In genomic region chr11:131682373-131683015, GRCh38 we compare ENCODE assay signal across 16 cellular contexts.
"Had no signal": no experiment of that assay in that cellular context is flagged by ENCODE, and none has a peak within 500 bp of the region (broad histone marks: within the 10 kb centered on the region; RNA-seq: fewer than 3 reads in every experiment).

No MANE protein-coding gene starts in this region.

- H3K4me1 Mint-ChIP-seq: naive thymus-derived CD4-positive, alpha-beta T cell; stimulated activated naive B cell treated with anti-CD40 and anti-IgM and Interleukin-4, amounts not matched to agents 10 μg/mL and 1 μg/mL and 100 μg/mL, for 72 hours; stimulated activated naive CD8-positive, alpha-beta T cell treated with anti-CD3 and anti-CD28 coated beads, Interleukin-15, amount 100 ng/mL, for 72 hours had no signal

- DNase-seq: effector memory CD8-positive, alpha-beta T cell; esophagus squamous epithelium; foreskin fibroblast; glutamatergic neuron; left colon; mesendoderm; naive thymus-derived CD4-positive, alpha-beta T cell; nephron progenitor cell; ovary; sigmoid colon; stimulated activated CD4-positive, alpha-beta T cell treated with anti-CD3 and anti-CD28 coated beads, Interleukin-2, amount 100 ng/mL, for 24 hours; stimulated activated CD4-positive, alpha-beta T cell treated with anti-CD3 and anti-CD28 coated beads, Interleukin-4, amount 100 ng/mL, for 4 hours; stimulated activated naive B cell treated with anti-CD40 and anti-IgM and Interleukin-4, amounts not matched to agents 10 μg/mL and 1 μg/mL and 100 μg/mL, for 72 hours; stimulated activated naive CD8-positive, alpha-beta T cell treated with anti-CD3 and anti-CD28 coated beads, Interleukin-15, amount 100 ng/mL, for 72 hours; testis had no signal

- H3K27me3 Mint-ChIP-seq: effector memory CD8-positive, alpha-beta T cell had no signal

- H3K4me3 Mint-ChIP-seq: effector memory CD8-positive, alpha-beta T cell; naive thymus-derived CD4-positive, alpha-beta T cell; nephron progenitor cell; stimulated activated naive B cell treated with anti-CD40 and anti-IgM and Interleukin-4, amounts not matched to agents 10 μg/mL and 1 μg/mL and 100 μg/mL, for 72 hours; stimulated activated naive CD8-positive, alpha-beta T cell treated with anti-CD3 and anti-CD28 coated beads, Interleukin-15, amount 100 ng/mL, for 72 hours had no signal

- H3K27ac Mint-ChIP-seq: effector memory CD8-positive, alpha-beta T cell; naive thymus-derived CD4-positive, alpha-beta T cell; nephron progenitor cell; stimulated activated naive B cell treated with anti-CD40 and anti-IgM and Interleukin-4, amounts not matched to agents 10 μg/mL and 1 μg/mL and 100 μg/mL, for 72 hours; stimulated activated naive CD8-positive, alpha-beta T cell treated with anti-CD3 and anti-CD28 coated beads, Interleukin-15, amount 100 ng/mL, for 72 hours had no signal

- H3K36me3 Mint-ChIP-seq: naive thymus-derived CD4-positive, alpha-beta T cell; stimulated activated naive B cell treated with anti-CD40 and anti-IgM and Interleukin-4, amounts not matched to agents 10 μg/mL and 1 μg/mL and 100 μg/mL, for 72 hours had no signal

- ATAC-seq: effector memory CD8-positive, alpha-beta T cell; gastroesophageal sphincter; left colon; naive thymus-derived CD4-positive, alpha-beta T cell; stimulated activated naive B cell treated with anti-CD40 and anti-IgM and Interleukin-4, amounts not matched to agents 10 μg/mL and 1 μg/mL and 100 μg/mL, for 72 hours; stimulated activated naive CD8-positive, alpha-beta T cell treated with anti-CD3 and anti-CD28 coated beads, Interleukin-15, amount 100 ng/mL, for 72 hours had no signal

- H3K9me3 Mint-ChIP-seq: nephron progenitor cell; stimulated activated naive B cell treated with anti-CD40 and anti-IgM and Interleukin-4, amounts not matched to agents 10 μg/mL and 1 μg/mL and 100 μg/mL, for 72 hours; stimulated activated naive CD8-positive, alpha-beta T cell treated with anti-CD3 and anti-CD28 coated beads, Interleukin-15, amount 100 ng/mL, for 72 hours had no signal
